ENCODE assay signal across 18 cellular contexts in the genomic region with DNA sequence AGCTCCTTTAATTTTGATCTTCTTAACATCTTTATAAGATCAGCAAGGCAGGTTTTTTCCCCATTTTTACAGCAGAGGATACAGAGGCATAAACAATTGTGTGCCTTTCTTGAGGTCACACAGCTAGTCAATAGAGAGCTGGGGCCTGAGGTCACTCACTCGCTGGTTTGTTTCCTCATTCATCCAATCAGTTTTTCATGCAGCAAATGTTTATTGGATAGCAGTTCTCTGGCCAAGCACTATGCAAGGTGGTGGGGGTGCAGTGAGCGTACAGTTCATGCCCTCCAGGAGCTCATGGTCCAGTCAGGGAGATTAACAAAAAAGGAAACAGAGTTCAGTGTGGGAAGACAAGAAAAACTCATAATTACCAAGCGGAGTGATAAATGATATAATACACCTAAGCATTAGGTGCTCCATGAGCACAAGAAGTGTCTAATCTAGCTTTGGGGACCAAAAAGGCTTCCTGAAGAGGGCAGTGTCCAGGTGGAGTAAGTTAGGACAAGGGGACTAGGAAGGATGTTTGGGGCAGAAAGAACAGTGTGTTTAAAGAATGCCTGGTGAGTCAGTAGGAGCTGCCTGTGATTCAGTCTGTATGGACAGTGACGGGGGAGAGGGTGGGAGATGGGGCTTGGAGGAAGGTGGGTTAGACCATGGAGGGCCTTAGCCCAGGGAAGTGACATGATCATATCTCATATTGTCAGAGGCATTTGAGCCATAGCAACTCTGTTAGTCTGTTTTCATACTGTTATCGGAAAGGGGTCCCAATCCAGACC. TPM values are rescaled to one million over a fixed set of nuclear protein-coding genes. Genes with fewer than 3 reads are reported as not detected.
A peak's percentile ranks its signal among the peaks of the same experiment; 100 is the strongest.
DNase-seq lines count a peak whose midpoint lies in the region; ATAC-seq and TF ChIP-seq lines count a peak whose summit lies in the region.
"Had no signal": no experiment of that assay in that cellular context is flagged by ENCODE, and none has a peak within 500 bp of the region (broad histone marks: within the 10 kb centered on the region; RNA-seq: fewer than 3 reads in every experiment).

No MANE protein-coding gene starts in this region.

- H3K27me3 ChIP-seq in Loucy (ENCODE audit: insufficient read depth, low read length, poor library complexity, severe bottlenecking) (no peaks in the 10 kb centered on the region), neural progenitor cell (no peaks in the 10 kb centered on the region), dorsolateral prefrontal cortex (no peaks in the 10 kb centered on the region)
- H3K27me3 ChIP-seq: SJCRH30 had no signal

- POLR2A ChIA-PET in HEK293 (lab: Yijun Ruan, JAX): no interaction called here

- H3K36me3 Mint-ChIP-seq in neural crest cell (ENCODE audit: low read depth): peaks cover 6% of the 10 kb centered on the region
- H3K36me3 Mint-ChIP-seq in neural progenitor cell: peaks cover 11% of the 10 kb centered on the region
- H3K36me3 Mint-ChIP-seq in activated T-cell treated with anti-CD3 and anti-CD28 coated beads, Interleukin-2, amount 50 U/mL, for 72 hours (ENCODE audit: insufficient read depth in 2 of 2): peaks cover 0 to 3% of the 10 kb centered on the region in 2 donors

- intact Hi-C loops in dorsolateral prefrontal cortex (cut with DNase I): no loop called here

- no peaks in the 10 kb centered on the region for H3K36me3 ChIP-seq in HEK293 (ENCODE audit: control insufficient read depth in 2 of 2, insufficient read depth in 1 of 2, low read length in 2 of 2)
- peaks cover 15% of the 10 kb centered on the region; the same call in 1 of the 2 replicates for H3K36me3 ChIP-seq in Loucy (ENCODE audit: insufficient read depth, low read length)
- no peaks in the 10 kb centered on the region for H3K36me3 ChIP-seq in neural progenitor cell
- H3K36me3 ChIP-seq: SJCRH30 had no signal

- H3K9ac ChIP-seq in Loucy (ENCODE audit: low read depth, low read length, poor library complexity, severe bottlenecking) (no peak overlapping the region), neural progenitor cell (no peak overlapping the region)

- H3K9me3 Mint-ChIP-seq in neural crest cell: no peaks in the 10 kb centered on the region
- H3K9me3 Mint-ChIP-seq in neural progenitor cell: no peaks in the 10 kb centered on the region
- no peaks in the 10 kb centered on the region for H3K9me3 Mint-ChIP-seq in activated T-cell treated with anti-CD3 and anti-CD28 coated beads, Interleukin-2, amount 50 U/mL, for 72 hours
- H3K9me3 Mint-ChIP-seq: CD4-positive, CD25-positive, alpha-beta regulatory T cell; IgD-negative memory B cell had no signal

- H3F3A ChIP-seq in Loucy (ENCODE audit: low read depth) (no peaks in the 10 kb centered on the region), neural progenitor cell (ENCODE audit: low read depth) (peaks cover 16% of the 10 kb centered on the region)

- ATAC-seq in GM18870 (IDR thresholded peaks at IDR 0.05; ENCODE audit: unreplicated experiment): no peak
- no peak for ATAC-seq in activated T-cell treated with anti-CD3 and anti-CD28 coated beads, Interleukin-2, amount 50 U/mL, for 72 hours (replicated peaks in 1 of 2)
- ATAC-seq: A549, GM12878, HCT116 had no signal

- H3K9me3 ChIP-seq in HEK293 (ENCODE audit: control insufficient read depth, insufficient read depth, low read depth, low read length): no peaks in the 10 kb centered on the region
- H3K9me3 ChIP-seq in Loucy (ENCODE audit: insufficient read depth, low read depth, low read length): no peaks in the 10 kb centered on the region
- no peaks in the 10 kb centered on the region for H3K9me3 ChIP-seq in neural progenitor cell (ENCODE audit: low read depth)
- H3K9me3 ChIP-seq: A549, SJCRH30 had no signal

- no peaks in the 10 kb centered on the region for H3K9me2 ChIP-seq in Loucy (replicated peaks; ENCODE audit: low read depth, low read length)

- H3K4me3 ChIP-seq in HEK293 (ENCODE audit: low read depth, low read length) (no peak overlapping the region), Loucy (ENCODE audit: low read length, poor library complexity, severe bottlenecking) (no peak overlapping the region), fibroblast of villous mesenchyme (ENCODE audit: low read depth, low read length) (no peak overlapping the region), neural progenitor cell (no peak overlapping the region), dorsolateral prefrontal cortex (no peak overlapping the region)
- H3K4me3 ChIP-seq: A549, GM12878, SJCRH30 had no signal

- H3K4me1 ChIP-seq in HEK293 (ENCODE audit: control insufficient read depth, insufficient read depth, low read length) (peaks cover 20% of the 10 kb centered on the region), Loucy (ENCODE audit: insufficient read depth, low read length, poor library complexity, severe bottlenecking) (peaks cover 33% of the 10 kb centered on the region), neural progenitor cell (peaks cover 16% of the 10 kb centered on the region)
- H3K4me1 ChIP-seq: A549 had no signal

- H3K27ac Mint-ChIP-seq in neural crest cell (ENCODE audit: unreplicated experiment): peak overlapping the region; percentile 9
- no peak overlapping the region for H3K27ac Mint-ChIP-seq in neural progenitor cell
- H3K27ac Mint-ChIP-seq in activated T-cell treated with anti-CD3 and anti-CD28 coated beads, Interleukin-2, amount 50 U/mL, for 72 hours: no peak overlapping the region
- H3K27ac Mint-ChIP-seq: IgD-negative memory B cell had no signal

- H3K4me1 Mint-ChIP-seq in neural crest cell (peaks cover 51% of the 10 kb centered on the region), neural progenitor cell (peaks cover 35% of the 10 kb centered on the region)
- H3K4me1 Mint-ChIP-seq in activated T-cell treated with anti-CD3 and anti-CD28 coated beads, Interleukin-2, amount 50 U/mL, for 72 hours (ENCODE audit: low read depth): no peaks in the 10 kb centered on the region

- no peaks in the 10 kb centered on the region for H3K27me3 Mint-ChIP-seq in neural crest cell (ENCODE audit: low read depth)
- H3K27me3 Mint-ChIP-seq in neural progenitor cell (ENCODE audit: insufficient read depth, low read depth): no peaks in the 10 kb centered on the region
- no peaks in the 10 kb centered on the region for H3K27me3 Mint-ChIP-seq in activated T-cell treated with anti-CD3 and anti-CD28 coated beads, Interleukin-2, amount 50 U/mL, for 72 hours (ENCODE audit: low read depth)
- H3K27me3 Mint-ChIP-seq: CD4-positive, CD25-positive, alpha-beta regulatory T cell; IgD-negative memory B cell had no signal

- H3K4me3 Mint-ChIP-seq in neural crest cell (no peak overlapping the region), neural progenitor cell (no peak overlapping the region)
- H3K4me3 Mint-ChIP-seq in activated T-cell treated with anti-CD3 and anti-CD28 coated beads, Interleukin-2, amount 50 U/mL, for 72 hours: no peak overlapping the region
- H3K4me3 Mint-ChIP-seq: CD4-positive, CD25-positive, alpha-beta regulatory T cell; IgD-negative memory B cell had no signal

- H3K79me2 ChIP-seq in Loucy (ENCODE audit: insufficient read depth, low read length): peaks cover 25% of the 10 kb centered on the region; the same call in 1 of the 2 replicates
- no peaks in the 10 kb centered on the region for H3K79me2 ChIP-seq in neural progenitor cell (ENCODE audit: low read depth)

- no peak overlapping the region for H2AFZ ChIP-seq in Loucy (ENCODE audit: low read length)
- H2AFZ ChIP-seq in neural progenitor cell (replicated peaks): no peak overlapping the region

- CTCF ChIA-PET in HEK293 (lab: Yijun Ruan, JAX): interaction anchor here (0.7 to 2.1 kb wide), 4 partner anchors 9 to 145 kb away, joined by 3 to 5 read pairs (median 3); no protein-coding TSS in a partner anchor

- DNase-seq in fibroblast of villous mesenchyme (ENCODE audit: low read depth): peak; percentile 36
- no peak for DNase-seq in neural crest cell (ENCODE audit: low read depth, low spot score)
- DNase-seq in neural progenitor cell (ENCODE audit: low spot score): no peak
- DNase-seq in dorsolateral prefrontal cortex: no peak
- DNase-seq in activated T-cell treated with anti-CD3 and anti-CD28 coated beads, Interleukin-2, amount 50 U/mL, for 72 hours: no peak
- DNase-seq: CD4-positive, CD25-positive, alpha-beta regulatory T cell; NCI-H1436; NCI-H2081 treated with DMSO at 0.1 percent for 48 hours; NCI-H524 treated with DMSO at 0.1 percent for 48 hours; SJCRH30 had no signal

- H3K27ac ChIP-seq in HEK293 (ENCODE audit: extremely low read depth, low read depth, low read length): no peak overlapping the region
- H3K27ac ChIP-seq in neural progenitor cell: no peak overlapping the region
- no peak overlapping the region for H3K27ac ChIP-seq in dorsolateral prefrontal cortex
- H3K27ac ChIP-seq: A549, RWPE1, SJCRH30 had no signal

- no peak overlapping the region for H3K4me2 ChIP-seq in Loucy (ENCODE audit: low read depth, low read length, poor library complexity, severe bottlenecking)
- H3K4me2 ChIP-seq in neural progenitor cell: no peak overlapping the region
- H3K4me2 ChIP-seq: A549 had no signal

- TF ChIP-seq CTCF in HEK293 (tag by site-specific recombination; IDR thresholded peaks at IDR 0.05) (no peak), Loucy (conservative IDR thresholded peaks at IDR 0.05; ENCODE audit: low read length) (peak; percentile 31), fibroblast of villous mesenchyme (IDR thresholded peaks at IDR 0.05; ENCODE audit: insufficient read depth, low read depth, low read length) (no peak), neural crest cell (conservative IDR thresholded peaks at IDR 0.05) (no peak), neural progenitor cell (IDR thresholded peaks at IDR 0.05) (no peak), dorsolateral prefrontal cortex (IDR thresholded peaks at IDR 0.05 in 54 of 56, conservative IDR thresholded peaks at IDR 0.05 in 2 of 56; ENCODE audit: low read depth in 1 of 56, partially characterized antibody in 56 of 56) (no peak)

- H4K20me1 ChIP-seq in Loucy (ENCODE audit: insufficient read depth, low read length, poor library complexity, severe bottlenecking) (no peaks in the 10 kb centered on the region), neural progenitor cell (ENCODE audit: low read depth) (no peaks in the 10 kb centered on the region)

TF ChIP-seq in HEK293, 187 proteins besides CTCF, POLR2A, EP300 and RAD21 (continues in another document):
- TF ChIP-seq ZBTB20 (tag by site-specific recombination; IDR thresholded peaks at IDR 0.05): 0 out of 2 replicates have a peak, but pooled peaks have one; percentile 15
- TF ChIP-seq PRDM1 (tag by site-specific recombination; IDR thresholded peaks at IDR 0.05): no peak
- TF ChIP-seq ZNF785 (tag by site-specific recombination; IDR thresholded peaks at IDR 0.05): no peak
- no peak for TF ChIP-seq ZFHX2 (tag by site-specific recombination; conservative IDR thresholded peaks at IDR 0.05)

RNA-seq across cellular contexts. Expression of a gene that starts 29.3 kb away (rescaled TPM):
- 6.1 and 6.9 TPM in 2 replicates for total RNA-seq in fibroblast of villous mesenchyme
- 19.6 and 25.2 TPM in 2 replicates for total RNA-seq in neural crest cell
- 11.1 and 17.2 TPM in 2 replicates for total RNA-seq in neural progenitor cell (ENCODE audit: low replicate concordance)
- 10 to 100 TPM; 31.3 to 69.6 (median 47.1) TPM for total RNA-seq in dorsolateral prefrontal cortex
- 10 to 100 TPM; 36.2 to 37.8 TPM for total RNA-seq in activated T-cell treated with anti-CD3 and anti-CD28 coated beads, Interleukin-2, amount 50 U/mL, for 72 hours

RNA-seq across cellular contexts. Expression of a gene that starts 50.9 kb away (rescaled TPM):
- total RNA-seq in fibroblast of villous mesenchyme (2.6 and 3.2 TPM in 2 replicates), neural crest cell (6.8 and 7.6 TPM in 2 replicates), neural progenitor cell (ENCODE audit: low replicate concordance) (3.5 and 4.1 TPM in 2 replicates), dorsolateral prefrontal cortex (10 to 100 TPM; 10.8 to 35.1 (median 19.3) TPM)
- total RNA-seq in activated T-cell treated with anti-CD3 and anti-CD28 coated beads, Interleukin-2, amount 50 U/mL, for 72 hours: 1 to 10 TPM; 5.3 TPM
